ENCODE assay signal across 12 cellular contexts in genomic region chr2:54639609-54640008, GRCh38.
DNase-seq lines count a peak whose midpoint lies in the region; ATAC-seq and TF ChIP-seq lines count a peak whose summit lies in the region.
"Had no signal": no experiment of that assay in that cellular context is flagged by ENCODE, and none has a peak within 500 bp of the region (broad histone marks: within the 10 kb centered on the region; RNA-seq: fewer than 3 reads in every experiment).

No MANE protein-coding gene starts in this region.

- H3K9me1 ChIP-seq in IMR-90 (ENCODE audit: insufficient read depth, low read length) = peaks cover 19% of the 10 kb centered on the region

- dilution Hi-C loops in IMR-90 (cut with HindIII; ENCODE audit: low sequenced_read_pairs, unreplicated experiment) = no loop called here

- H2AK9ac ChIP-seq in IMR-90 (replicated peaks; ENCODE audit: low read depth, low read length, poor library complexity) = no peak overlapping the region

- intact Hi-C loops in IMR-90 (cut with micrococcal nuclease) (loop anchor here (5.0 kb wide), 1 partner anchor 182 kb away; the partner anchor contains the start of gene SPTBN1), body of pancreas (cut with DNase I) (no loop called here), lower lobe of right lung (cut with DNase I) (no loop called here)

- POLR2A ChIA-PET in IMR-90 (lab: Charles Lee; ENCODE audit: unreplicated experiment) = no interaction called here

- H3K27me3 ChIP-seq in BE2C (no peaks in the 10 kb centered on the region), IMR-90 (ENCODE audit: control insufficient read depth, insufficient read depth, low read length) (no peaks in the 10 kb centered on the region), body of pancreas (no peaks in the 10 kb centered on the region), lower lobe of right lung (ENCODE audit: low read depth) (no peaks in the 10 kb centered on the region)

- no peak overlapping the region for H3K23ac ChIP-seq in IMR-90 (ENCODE audit: low read depth, low read length)

- no peak overlapping the region for H2BK120ac ChIP-seq in IMR-90 (ENCODE audit: low read depth, low read length)

- 0 out of 2 replicates have a peak overlapping the region, but pooled peaks have one; percentile 36 for H3K4ac ChIP-seq in IMR-90 (ENCODE audit: low read depth, low read length)

- H2BK5ac ChIP-seq in IMR-90 (ENCODE audit: low read depth, low read length, poor library complexity, severe bottlenecking) = no peak overlapping the region

- peak overlapping the region; percentile 63 for H3K14ac ChIP-seq in IMR-90 (replicated peaks; ENCODE audit: low read depth, low read length)

- H3K9ac ChIP-seq in IMR-90 (ENCODE audit: low read depth, low read length) = no peak overlapping the region

- H4K8ac ChIP-seq in IMR-90 (ENCODE audit: low read depth in 2 of 2, low read length in 2 of 2) = no peak overlapping the region

- DNase-seq in BE2C (peak; percentile 54), IMR-90 (peak; percentile 16), body of pancreas (no peak), lower lobe of right lung (no peak), nucleus accumbens (lab: John Stamatoyannopoulos, UW) (no peak), T-helper 17 cell (no peak), CD1c-positive myeloid dendritic cell (ENCODE audit: extremely low spot score) (no peak)
- DNase-seq: activated CD4-positive, alpha-beta T cell treated with anti-CD3 and anti-CD28 coated beads, Interleukin-2, amount 10 ng/mL, durations not matched to agents 7 days and 5 days; COR-L47; SHP77 had no signal

- no peak overlapping the region for H3K4me2 ChIP-seq in IMR-90 (ENCODE audit: low read depth, low read length)

- no peak overlapping the region for H2AFZ ChIP-seq in IMR-90 (replicated peaks; ENCODE audit: low read length, poor library complexity)

- no peak overlapping the region for H4K91ac ChIP-seq in IMR-90 (ENCODE audit: insufficient read depth, low read depth, low read length)

- ATAC-seq in IMR-90 (ENCODE audit: low read depth) (no peak), body of pancreas (no peak), lower lobe of right lung (no peak), T-helper 17 cell (no peak), GM21381 (IDR thresholded peaks at IDR 0.05; ENCODE audit: unreplicated experiment) (no peak)
- ATAC-seq: sciatic nerve had no signal

- peaks cover 36% of the 10 kb centered on the region for H3K36me3 ChIP-seq in BE2C
- peaks cover 23% of the 10 kb centered on the region for H3K36me3 ChIP-seq in IMR-90 (ENCODE audit: control insufficient read depth, insufficient read depth, low read length)
- peaks cover 7 to 19% of the 10 kb centered on the region in 2 donors for H3K36me3 ChIP-seq in body of pancreas (replicated peaks in 1 of 2; ENCODE audit: insufficient read depth in 1 of 2, low read depth in 2 of 2)
- H3K36me3 ChIP-seq in lower lobe of right lung = peaks cover 95% of the 10 kb centered on the region

- BruUV-seq in IMR-90 (replicated peaks; lab: Mats Ljungman, UMichigan) = no TSS peak

- in situ Hi-C loops in IMR-90 (cut with MboI; ENCODE audit: low sequenced_read_pairs) = no loop called here

- no peak overlapping the region for H3K56ac ChIP-seq in IMR-90 (ENCODE audit: extremely low read depth, insufficient read depth, low read length)

- no peak overlapping the region for H4K5ac ChIP-seq in IMR-90 (ENCODE audit: low read depth, low read length)

- no peaks in the 10 kb centered on the region for H3K9me3 ChIP-seq in BE2C
- no peaks in the 10 kb centered on the region for H3K9me3 ChIP-seq in IMR-90 (ENCODE audit: control insufficient read depth, insufficient read depth, low read length)
- H3K9me3 ChIP-seq in body of pancreas = no peaks in the 10 kb centered on the region
- H3K9me3 ChIP-seq in lower lobe of right lung = no peaks in the 10 kb centered on the region
- H3K9me3 ChIP-seq in T-helper 17 cell (ENCODE audit: control insufficient read depth, low read length, poor library complexity, severe bottlenecking) = no peaks in the 10 kb centered on the region

- H2BK20ac ChIP-seq in IMR-90 (ENCODE audit: low read depth, low read length) = no peak overlapping the region

- no peak for TF ChIP-seq RAD21 in IMR-90 (IDR thresholded peaks at IDR 0.05; ENCODE audit: low read length)

- no peak for TF ChIP-seq CTCF in BE2C (IDR thresholded peaks at IDR 0.05; ENCODE audit: low read depth, low read length)
- no peak for TF ChIP-seq CTCF in IMR-90 (conservative IDR thresholded peaks at IDR 0.05; ENCODE audit: low read depth, low read length)
- no peak for TF ChIP-seq CTCF in body of pancreas (IDR thresholded peaks at IDR 0.05)
- no peak for TF ChIP-seq CTCF in lower lobe of right lung (IDR thresholded peaks at IDR 0.05)

- H4K20me1 ChIP-seq in IMR-90 (ENCODE audit: insufficient read depth, low read length) = no peaks in the 10 kb centered on the region

- H3K4me1 ChIP-seq in BE2C (peaks cover 20% of the 10 kb centered on the region), IMR-90 (ENCODE audit: control insufficient read depth, insufficient read depth, low read length) (peaks cover 10% of the 10 kb centered on the region), body of pancreas (peaks cover 42% of the 10 kb centered on the region), lower lobe of right lung (peaks cover 72% of the 10 kb centered on the region)

- H3K27ac ChIP-seq in IMR-90 (ENCODE audit: insufficient read depth, low read length) (no peak overlapping the region), body of pancreas (peak overlapping the region in 3 of 4 donors; percentile 59 to 76 (median 64)), lower lobe of right lung (peak overlapping the region; percentile 34)

- no peak overlapping the region for H3K27ac Mint-ChIP-seq in T-helper 17 cell
- H3K27ac Mint-ChIP-seq: activated CD4-positive, alpha-beta T cell treated with anti-CD3 and anti-CD28 coated beads, Interleukin-2, amount 10 ng/mL, durations not matched to agents 7 days and 5 days had no signal

- H3K18ac ChIP-seq in IMR-90 (ENCODE audit: low read depth, low read length) = no peak overlapping the region

- no peak overlapping the region for H2BK15ac ChIP-seq in IMR-90 (ENCODE audit: low read depth, low read length)

- H3K4me3 Mint-ChIP-seq in T-helper 17 cell = no peak overlapping the region
- H3K4me3 Mint-ChIP-seq: activated CD4-positive, alpha-beta T cell treated with anti-CD3 and anti-CD28 coated beads, Interleukin-2, amount 10 ng/mL, durations not matched to agents 7 days and 5 days had no signal

- CTCF ChIA-PET in IMR-90 (lab: Yijun Ruan, JAX) = no interaction called here

- H3K4me1 Mint-ChIP-seq in T-helper 17 cell = peaks cover 17% of the 10 kb centered on the region

- no peak overlapping the region; the same call in 1 of the 2 replicates for H2AK5ac ChIP-seq in IMR-90 (ENCODE audit: low read depth, low read length)

- TF ChIP-seq POLR2A in IMR-90 (IDR thresholded peaks at IDR 0.05; ENCODE audit: low read depth, low read length) (no peak), body of pancreas (IDR thresholded peaks at IDR 0.05) (no peak)

- H3K27me3 Mint-ChIP-seq in T-helper 17 cell = no peaks in the 10 kb centered on the region
- H3K27me3 Mint-ChIP-seq: activated CD4-positive, alpha-beta T cell treated with anti-CD3 and anti-CD28 coated beads, Interleukin-2, amount 10 ng/mL, durations not matched to agents 7 days and 5 days had no signal

- H3K4me3 ChIP-seq in BE2C (ENCODE audit: low read depth, low read length) (no peak overlapping the region), IMR-90 (ENCODE audit: insufficient read depth, low read depth, low read length) (no peak overlapping the region), body of pancreas (no peak overlapping the region), lower lobe of right lung (no peak overlapping the region)

- peaks cover 29 to 50% of the 10 kb centered on the region in 2 experiments for H3K79me1 ChIP-seq in IMR-90 (ENCODE audit: low read depth in 1 of 2, low read length in 2 of 2)

- H3K36me3 Mint-ChIP-seq in T-helper 17 cell (ENCODE audit: low read depth) = peaks cover 2% of the 10 kb centered on the region

- no CpG with 5 or more reads among the region's 4 CpGs for WGBS in IMR-90 (ENCODE audit: extremely low coverage in 2 of 2, insufficient read length in 1 of 2), 2 experiments
- 76 to 86% methylated on average over 4 of the region's 4 CpGs for WGBS in body of pancreas, 2 donors

TF ChIP-seq in IMR-90, 13 proteins besides CTCF, POLR2A, EP300 and RAD21:
- TF ChIP-seq NFE2L2 (IDR thresholded peaks at IDR 0.05; ENCODE audit: low read depth, low read length) (no peak), MAZ (IDR thresholded peaks at IDR 0.05; ENCODE audit: borderline replicate concordance, low read depth, low read length) (no peak), FOS (IDR thresholded peaks at IDR 0.05; ENCODE audit: low read depth, low read length) (no peak), MXI1 (IDR thresholded peaks at IDR 0.05; ENCODE audit: borderline replicate concordance, low read depth, low read length) (no peak), ELK1 (IDR thresholded peaks at IDR 0.05; ENCODE audit: borderline replicate concordance, low read depth, low read length) (no peak), RCOR1 (IDR thresholded peaks at IDR 0.05; ENCODE audit: insufficient replicate concordance, low read length) (no peak), SMC3 (IDR thresholded peaks at IDR 0.05; ENCODE audit: low read depth, low read length) (no peak), CEBPB (IDR thresholded peaks at IDR 0.05; ENCODE audit: low read depth, low read length) (no peak), USF2 (IDR thresholded peaks at IDR 0.05; ENCODE audit: low read depth, low read length) (no peak), MAFK (IDR thresholded peaks at IDR 0.05; ENCODE audit: low read depth, low read length) (no peak)

Comparison
In these comparisons a context has a peak if more than half of its experiments do, and no peak if none do; other contexts are left out.
1. DNase-seq: peak in BE2C (single experiment) and IMR-90 (single experiment); none in body of pancreas (0 of 4), lower lobe of right lung (single experiment), nucleus accumbens (0 of 56), T-helper 17 cell (0 of 3) and CD1c-positive myeloid dendritic cell (single experiment).